In the genomic region with DNA sequence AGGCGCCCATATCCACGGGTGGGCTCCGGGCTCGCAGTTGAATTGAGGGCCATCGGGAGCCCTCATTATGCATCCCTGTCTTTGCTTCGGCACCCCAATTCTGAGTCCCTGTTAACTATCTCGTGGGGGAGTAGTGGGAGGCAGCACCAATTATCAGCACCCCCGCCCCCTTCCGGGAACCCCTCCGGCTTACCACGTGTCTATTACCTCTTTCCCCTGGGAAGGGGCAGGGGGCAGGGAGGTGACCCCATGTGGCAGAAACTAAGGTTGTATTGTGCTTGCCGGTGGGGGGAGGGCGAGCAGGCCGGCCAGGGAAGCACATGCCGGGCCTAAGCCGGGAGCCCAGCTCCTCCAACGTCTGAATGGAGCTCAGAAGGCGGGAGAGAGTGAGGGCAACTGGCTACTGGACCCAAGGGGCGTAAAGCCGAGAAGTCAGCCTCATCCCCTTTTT, we compare ENCODE assay signal across 2 cellular contexts.
TF ChIP-seq lines count a peak whose summit lies in the region.

No MANE protein-coding gene starts in this region.

TF ChIP-seq in GM23338, 12 proteins besides CTCF, POLR2A, EP300 and RAD21 (continued from another document):
- TF ChIP-seq, protein P1, sequence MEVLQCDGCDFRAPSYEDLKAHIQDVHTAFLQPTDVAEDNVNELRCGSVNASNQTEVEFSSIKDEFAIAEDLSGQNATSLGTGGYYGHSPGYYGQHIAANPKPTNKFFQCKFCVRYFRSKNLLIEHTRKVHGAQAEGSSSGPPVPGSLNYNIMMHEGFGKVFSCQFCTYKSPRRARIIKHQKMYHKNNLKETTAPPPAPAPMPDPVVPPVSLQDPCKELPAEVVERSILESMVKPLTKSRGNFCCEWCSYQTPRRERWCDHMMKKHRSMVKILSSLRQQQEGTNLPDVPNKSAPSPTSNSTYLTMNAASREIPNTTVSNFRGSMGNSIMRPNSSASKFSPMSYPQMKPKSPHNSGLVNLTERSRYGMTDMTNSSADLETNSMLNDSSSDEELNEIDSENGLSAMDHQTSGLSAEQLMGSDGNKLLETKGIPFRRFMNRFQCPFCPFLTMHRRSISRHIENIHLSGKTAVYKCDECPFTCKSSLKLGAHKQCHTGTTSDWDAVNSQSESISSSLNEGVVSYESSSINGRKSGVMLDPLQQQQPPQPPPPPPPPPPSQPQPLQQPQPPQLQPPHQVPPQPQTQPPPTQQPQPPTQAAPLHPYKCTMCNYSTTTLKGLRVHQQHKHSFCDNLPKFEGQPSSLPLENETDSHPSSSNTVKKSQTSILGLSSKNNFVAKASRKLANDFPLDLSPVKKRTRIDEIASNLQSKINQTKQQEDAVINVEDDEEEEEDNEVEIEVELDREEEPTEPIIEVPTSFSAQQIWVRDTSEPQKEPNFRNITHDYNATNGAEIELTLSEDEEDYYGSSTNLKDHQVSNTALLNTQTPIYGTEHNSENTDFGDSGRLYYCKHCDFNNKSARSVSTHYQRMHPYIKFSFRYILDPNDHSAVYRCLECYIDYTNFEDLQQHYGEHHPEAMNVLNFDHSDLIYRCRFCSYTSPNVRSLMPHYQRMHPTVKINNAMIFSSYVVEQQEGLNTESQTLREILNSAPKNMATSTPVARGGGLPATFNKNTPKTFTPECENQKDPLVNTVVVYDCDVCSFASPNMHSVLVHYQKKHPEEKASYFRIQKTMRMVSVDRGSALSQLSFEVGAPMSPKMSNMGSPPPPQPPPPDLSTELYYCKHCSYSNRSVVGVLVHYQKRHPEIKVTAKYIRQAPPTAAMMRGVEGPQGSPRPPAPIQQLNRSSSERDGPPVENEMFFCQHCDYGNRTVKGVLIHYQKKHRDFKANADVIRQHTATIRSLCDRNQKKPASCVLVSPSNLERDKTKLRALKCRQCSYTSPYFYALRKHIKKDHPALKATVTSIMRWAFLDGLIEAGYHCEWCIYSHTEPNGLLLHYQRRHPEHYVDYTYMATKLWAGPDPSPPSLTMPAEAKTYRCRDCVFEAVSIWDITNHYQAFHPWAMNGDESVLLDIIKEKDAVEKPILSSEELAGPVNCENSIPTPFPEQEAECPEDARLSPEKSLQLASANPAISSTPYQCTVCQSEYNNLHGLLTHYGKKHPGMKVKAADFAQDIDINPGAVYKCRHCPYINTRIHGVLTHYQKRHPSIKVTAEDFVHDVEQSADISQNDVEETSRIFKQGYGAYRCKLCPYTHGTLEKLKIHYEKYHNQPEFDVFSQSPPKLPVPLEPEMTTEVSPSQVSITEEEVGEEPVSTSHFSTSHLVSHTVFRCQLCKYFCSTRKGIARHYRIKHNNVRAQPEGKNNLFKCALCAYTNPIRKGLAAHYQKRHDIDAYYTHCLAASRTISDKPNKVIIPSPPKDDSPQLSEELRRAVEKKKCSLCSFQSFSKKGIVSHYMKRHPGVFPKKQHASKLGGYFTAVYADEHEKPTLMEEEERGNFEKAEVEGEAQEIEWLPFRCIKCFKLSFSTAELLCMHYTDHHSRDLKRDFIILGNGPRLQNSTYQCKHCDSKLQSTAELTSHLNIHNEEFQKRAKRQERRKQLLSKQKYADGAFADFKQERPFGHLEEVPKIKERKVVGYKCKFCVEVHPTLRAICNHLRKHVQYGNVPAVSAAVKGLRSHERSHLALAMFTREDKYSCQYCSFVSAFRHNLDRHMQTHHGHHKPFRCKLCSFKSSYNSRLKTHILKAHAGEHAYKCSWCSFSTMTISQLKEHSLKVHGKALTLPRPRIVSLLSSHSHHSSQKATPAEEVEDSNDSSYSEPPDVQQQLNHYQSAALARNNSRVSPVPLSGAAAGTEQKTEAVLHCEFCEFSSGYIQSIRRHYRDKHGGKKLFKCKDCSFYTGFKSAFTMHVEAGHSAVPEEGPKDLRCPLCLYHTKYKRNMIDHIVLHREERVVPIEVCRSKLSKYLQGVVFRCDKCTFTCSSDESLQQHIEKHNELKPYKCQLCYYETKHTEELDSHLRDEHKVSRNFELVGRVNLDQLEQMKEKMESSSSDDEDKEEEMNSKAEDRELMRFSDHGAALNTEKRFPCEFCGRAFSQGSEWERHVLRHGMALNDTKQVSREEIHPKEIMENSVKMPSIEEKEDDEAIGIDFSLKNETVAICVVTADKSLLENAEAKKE (CRISPR knock-in tag; IDR thresholded peaks at IDR 0.05): no peak

TF ChIP-seq in WTC11, 78 proteins besides CTCF, POLR2A, EP300 and RAD21 (continued from another document):
- TF ChIP-seq, protein P2, sequence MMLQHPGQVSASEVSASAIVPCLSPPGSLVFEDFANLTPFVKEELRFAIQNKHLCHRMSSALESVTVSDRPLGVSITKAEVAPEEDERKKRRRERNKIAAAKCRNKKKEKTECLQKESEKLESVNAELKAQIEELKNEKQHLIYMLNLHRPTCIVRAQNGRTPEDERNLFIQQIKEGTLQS (CRISPR knock-in tag; conservative IDR thresholded peaks at IDR 0.05): no peak
- TF ChIP-seq SMAD4 (CRISPR knock-in tag; IDR thresholded peaks at IDR 0.05): 0 out of 2 replicates have a peak, but pooled peaks have one; percentile 8
- peak; percentile 94 for TF ChIP-seq ETV6 (CRISPR knock-in tag; IDR thresholded peaks at IDR 0.05)
- TF ChIP-seq, protein P3, sequence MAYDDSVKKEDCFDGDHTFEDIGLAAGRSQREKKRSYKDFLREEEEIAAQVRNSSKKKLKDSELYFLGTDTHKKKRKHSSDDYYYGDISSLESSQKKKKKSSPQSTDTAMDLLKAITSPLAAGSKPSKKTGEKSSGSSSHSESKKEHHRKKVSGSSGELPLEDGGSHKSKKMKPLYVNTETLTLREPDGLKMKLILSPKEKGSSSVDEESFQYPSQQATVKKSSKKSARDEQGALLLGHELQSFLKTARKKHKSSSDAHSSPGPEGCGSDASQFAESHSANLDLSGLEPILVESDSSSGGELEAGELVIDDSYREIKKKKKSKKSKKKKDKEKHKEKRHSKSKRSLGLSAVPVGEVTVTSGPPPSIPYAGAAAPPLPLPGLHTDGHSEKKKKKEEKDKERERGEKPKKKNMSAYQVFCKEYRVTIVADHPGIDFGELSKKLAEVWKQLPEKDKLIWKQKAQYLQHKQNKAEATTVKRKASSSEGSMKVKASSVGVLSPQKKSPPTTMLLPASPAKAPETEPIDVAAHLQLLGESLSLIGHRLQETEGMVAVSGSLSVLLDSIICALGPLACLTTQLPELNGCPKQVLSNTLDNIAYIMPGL (CRISPR knock-in tag; IDR thresholded peaks at IDR 0.05): no peak
- no peak for TF ChIP-seq CREB1 (CRISPR knock-in tag; IDR thresholded peaks at IDR 0.05)
- 0 out of 2 replicates have a peak, but pooled peaks have one; percentile 10 for TF ChIP-seq JUN (CRISPR knock-in tag; IDR thresholded peaks at IDR 0.05)
- TF ChIP-seq, protein P4, sequence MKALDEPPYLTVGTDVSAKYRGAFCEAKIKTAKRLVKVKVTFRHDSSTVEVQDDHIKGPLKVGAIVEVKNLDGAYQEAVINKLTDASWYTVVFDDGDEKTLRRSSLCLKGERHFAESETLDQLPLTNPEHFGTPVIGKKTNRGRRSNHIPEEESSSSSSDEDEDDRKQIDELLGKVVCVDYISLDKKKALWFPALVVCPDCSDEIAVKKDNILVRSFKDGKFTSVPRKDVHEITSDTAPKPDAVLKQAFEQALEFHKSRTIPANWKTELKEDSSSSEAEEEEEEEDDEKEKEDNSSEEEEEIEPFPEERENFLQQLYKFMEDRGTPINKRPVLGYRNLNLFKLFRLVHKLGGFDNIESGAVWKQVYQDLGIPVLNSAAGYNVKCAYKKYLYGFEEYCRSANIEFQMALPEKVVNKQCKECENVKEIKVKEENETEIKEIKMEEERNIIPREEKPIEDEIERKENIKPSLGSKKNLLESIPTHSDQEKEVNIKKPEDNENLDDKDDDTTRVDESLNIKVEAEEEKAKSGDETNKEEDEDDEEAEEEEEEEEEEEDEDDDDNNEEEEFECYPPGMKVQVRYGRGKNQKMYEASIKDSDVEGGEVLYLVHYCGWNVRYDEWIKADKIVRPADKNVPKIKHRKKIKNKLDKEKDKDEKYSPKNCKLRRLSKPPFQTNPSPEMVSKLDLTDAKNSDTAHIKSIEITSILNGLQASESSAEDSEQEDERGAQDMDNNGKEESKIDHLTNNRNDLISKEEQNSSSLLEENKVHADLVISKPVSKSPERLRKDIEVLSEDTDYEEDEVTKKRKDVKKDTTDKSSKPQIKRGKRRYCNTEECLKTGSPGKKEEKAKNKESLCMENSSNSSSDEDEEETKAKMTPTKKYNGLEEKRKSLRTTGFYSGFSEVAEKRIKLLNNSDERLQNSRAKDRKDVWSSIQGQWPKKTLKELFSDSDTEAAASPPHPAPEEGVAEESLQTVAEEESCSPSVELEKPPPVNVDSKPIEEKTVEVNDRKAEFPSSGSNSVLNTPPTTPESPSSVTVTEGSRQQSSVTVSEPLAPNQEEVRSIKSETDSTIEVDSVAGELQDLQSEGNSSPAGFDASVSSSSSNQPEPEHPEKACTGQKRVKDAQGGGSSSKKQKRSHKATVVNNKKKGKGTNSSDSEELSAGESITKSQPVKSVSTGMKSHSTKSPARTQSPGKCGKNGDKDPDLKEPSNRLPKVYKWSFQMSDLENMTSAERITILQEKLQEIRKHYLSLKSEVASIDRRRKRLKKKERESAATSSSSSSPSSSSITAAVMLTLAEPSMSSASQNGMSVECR (CRISPR knock-in tag; IDR thresholded peaks at IDR 0.05; ENCODE audit: borderline replicate concordance): peak; percentile 60; the same call in 1 of the 2 replicates
- TF ChIP-seq GABPB1 (CRISPR knock-in tag; IDR thresholded peaks at IDR 0.05): no peak
- no peak for TF ChIP-seq ESRRA (CRISPR knock-in tag; IDR thresholded peaks at IDR 0.05; ENCODE audit: borderline replicate concordance)
- TF ChIP-seq CREM (CRISPR knock-in tag; IDR thresholded peaks at IDR 0.05): peak; percentile 42; the same call in 1 of the 2 replicates
- TF ChIP-seq ZNF396 (CRISPR knock-in tag; IDR thresholded peaks at IDR 0.05; ENCODE audit: borderline replicate concordance): no peak
- TF ChIP-seq ZNF416 (CRISPR knock-in tag; IDR thresholded peaks at IDR 0.05): no peak
- TF ChIP-seq, protein P5, sequence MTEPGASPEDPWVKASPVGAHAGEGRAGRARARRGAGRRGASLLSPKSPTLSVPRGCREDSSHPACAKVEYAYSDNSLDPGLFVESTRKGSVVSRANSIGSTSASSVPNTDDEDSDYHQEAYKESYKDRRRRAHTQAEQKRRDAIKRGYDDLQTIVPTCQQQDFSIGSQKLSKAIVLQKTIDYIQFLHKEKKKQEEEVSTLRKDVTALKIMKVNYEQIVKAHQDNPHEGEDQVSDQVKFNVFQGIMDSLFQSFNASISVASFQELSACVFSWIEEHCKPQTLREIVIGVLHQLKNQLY (CRISPR knock-in tag; IDR thresholded peaks at IDR 0.05): 0 out of 2 replicates have a peak, but pooled peaks have one; percentile 33
- TF ChIP-seq NR2C2 (CRISPR knock-in tag; IDR thresholded peaks at IDR 0.05): no peak
- TF ChIP-seq TEAD1 (CRISPR knock-in tag; IDR thresholded peaks at IDR 0.05): no peak
- TF ChIP-seq, protein P6, sequence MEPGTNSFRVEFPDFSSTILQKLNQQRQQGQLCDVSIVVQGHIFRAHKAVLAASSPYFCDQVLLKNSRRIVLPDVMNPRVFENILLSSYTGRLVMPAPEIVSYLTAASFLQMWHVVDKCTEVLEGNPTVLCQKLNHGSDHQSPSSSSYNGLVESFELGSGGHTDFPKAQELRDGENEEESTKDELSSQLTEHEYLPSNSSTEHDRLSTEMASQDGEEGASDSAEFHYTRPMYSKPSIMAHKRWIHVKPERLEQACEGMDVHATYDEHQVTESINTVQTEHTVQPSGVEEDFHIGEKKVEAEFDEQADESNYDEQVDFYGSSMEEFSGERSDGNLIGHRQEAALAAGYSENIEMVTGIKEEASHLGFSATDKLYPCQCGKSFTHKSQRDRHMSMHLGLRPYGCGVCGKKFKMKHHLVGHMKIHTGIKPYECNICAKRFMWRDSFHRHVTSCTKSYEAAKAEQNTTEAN (CRISPR knock-in tag; IDR thresholded peaks at IDR 0.05): 0 out of 2 replicates have a peak, but pooled peaks have one; percentile 58
- TF ChIP-seq FOXP1 (CRISPR knock-in tag; IDR thresholded peaks at IDR 0.05; ENCODE audit: borderline replicate concordance): no peak
- TF ChIP-seq, protein P7, sequence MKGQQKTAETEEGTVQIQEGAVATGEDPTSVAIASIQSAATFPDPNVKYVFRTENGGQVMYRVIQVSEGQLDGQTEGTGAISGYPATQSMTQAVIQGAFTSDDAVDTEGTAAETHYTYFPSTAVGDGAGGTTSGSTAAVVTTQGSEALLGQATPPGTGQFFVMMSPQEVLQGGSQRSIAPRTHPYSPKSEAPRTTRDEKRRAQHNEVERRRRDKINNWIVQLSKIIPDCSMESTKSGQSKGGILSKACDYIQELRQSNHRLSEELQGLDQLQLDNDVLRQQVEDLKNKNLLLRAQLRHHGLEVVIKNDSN (CRISPR knock-in tag; IDR thresholded peaks at IDR 0.05): peak; percentile 73
- TF ChIP-seq, protein P8, sequence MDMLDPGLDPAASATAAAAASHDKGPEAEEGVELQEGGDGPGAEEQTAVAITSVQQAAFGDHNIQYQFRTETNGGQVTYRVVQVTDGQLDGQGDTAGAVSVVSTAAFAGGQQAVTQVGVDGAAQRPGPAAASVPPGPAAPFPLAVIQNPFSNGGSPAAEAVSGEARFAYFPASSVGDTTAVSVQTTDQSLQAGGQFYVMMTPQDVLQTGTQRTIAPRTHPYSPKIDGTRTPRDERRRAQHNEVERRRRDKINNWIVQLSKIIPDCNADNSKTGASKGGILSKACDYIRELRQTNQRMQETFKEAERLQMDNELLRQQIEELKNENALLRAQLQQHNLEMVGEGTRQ (CRISPR knock-in tag; IDR thresholded peaks at IDR 0.05): peak; percentile 80
TF ChIP-seq in WTC11: peak in this region for 22.
